In genomic region chr6:15255481-15256414, GRCh38 we compare ENCODE assay signal across 1 cellular context.
TF ChIP-seq lines count a peak whose summit lies in the region.

No MANE protein-coding gene starts in this region.

TF ChIP-seq in GM12878, 131 proteins besides CTCF, POLR2A, EP300 and RAD21 (continued from another document and continues in another):
- TF ChIP-seq, protein P1, sequence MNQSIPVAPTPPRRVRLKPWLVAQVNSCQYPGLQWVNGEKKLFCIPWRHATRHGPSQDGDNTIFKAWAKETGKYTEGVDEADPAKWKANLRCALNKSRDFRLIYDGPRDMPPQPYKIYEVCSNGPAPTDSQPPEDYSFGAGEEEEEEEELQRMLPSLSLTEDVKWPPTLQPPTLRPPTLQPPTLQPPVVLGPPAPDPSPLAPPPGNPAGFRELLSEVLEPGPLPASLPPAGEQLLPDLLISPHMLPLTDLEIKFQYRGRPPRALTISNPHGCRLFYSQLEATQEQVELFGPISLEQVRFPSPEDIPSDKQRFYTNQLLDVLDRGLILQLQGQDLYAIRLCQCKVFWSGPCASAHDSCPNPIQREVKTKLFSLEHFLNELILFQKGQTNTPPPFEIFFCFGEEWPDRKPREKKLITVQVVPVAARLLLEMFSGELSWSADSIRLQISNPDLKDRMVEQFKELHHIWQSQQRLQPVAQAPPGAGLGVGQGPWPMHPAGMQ (IDR thresholded peaks at IDR 0.05; ENCODE audit: borderline replicate concordance): no peak
- TF ChIP-seq USF1 (IDR thresholded peaks at IDR 0.05; ENCODE audit: borderline replicate concordance, extremely low read length, insufficient read depth, low read depth, low read length): no peak
- no peak for TF ChIP-seq BRCA1 (IDR thresholded peaks at IDR 0.05; ENCODE audit: low read depth, low read length)
- TF ChIP-seq EZH2 (IDR thresholded peaks at IDR 0.05; ENCODE audit: borderline replicate concordance, control insufficient read depth, low read depth, low read length): no peak
- peak; percentile 85 to 93 for TF ChIP-seq IKZF2 (IDR thresholded peaks at IDR 0.05)
- no peak for TF ChIP-seq BMI1 (IDR thresholded peaks at IDR 0.05; ENCODE audit: borderline replicate concordance)
- TF ChIP-seq POLR2AphosphoS2 (IDR thresholded peaks at IDR 0.05; ENCODE audit: low read depth, low read length): no peak
- TF ChIP-seq, protein P2, sequence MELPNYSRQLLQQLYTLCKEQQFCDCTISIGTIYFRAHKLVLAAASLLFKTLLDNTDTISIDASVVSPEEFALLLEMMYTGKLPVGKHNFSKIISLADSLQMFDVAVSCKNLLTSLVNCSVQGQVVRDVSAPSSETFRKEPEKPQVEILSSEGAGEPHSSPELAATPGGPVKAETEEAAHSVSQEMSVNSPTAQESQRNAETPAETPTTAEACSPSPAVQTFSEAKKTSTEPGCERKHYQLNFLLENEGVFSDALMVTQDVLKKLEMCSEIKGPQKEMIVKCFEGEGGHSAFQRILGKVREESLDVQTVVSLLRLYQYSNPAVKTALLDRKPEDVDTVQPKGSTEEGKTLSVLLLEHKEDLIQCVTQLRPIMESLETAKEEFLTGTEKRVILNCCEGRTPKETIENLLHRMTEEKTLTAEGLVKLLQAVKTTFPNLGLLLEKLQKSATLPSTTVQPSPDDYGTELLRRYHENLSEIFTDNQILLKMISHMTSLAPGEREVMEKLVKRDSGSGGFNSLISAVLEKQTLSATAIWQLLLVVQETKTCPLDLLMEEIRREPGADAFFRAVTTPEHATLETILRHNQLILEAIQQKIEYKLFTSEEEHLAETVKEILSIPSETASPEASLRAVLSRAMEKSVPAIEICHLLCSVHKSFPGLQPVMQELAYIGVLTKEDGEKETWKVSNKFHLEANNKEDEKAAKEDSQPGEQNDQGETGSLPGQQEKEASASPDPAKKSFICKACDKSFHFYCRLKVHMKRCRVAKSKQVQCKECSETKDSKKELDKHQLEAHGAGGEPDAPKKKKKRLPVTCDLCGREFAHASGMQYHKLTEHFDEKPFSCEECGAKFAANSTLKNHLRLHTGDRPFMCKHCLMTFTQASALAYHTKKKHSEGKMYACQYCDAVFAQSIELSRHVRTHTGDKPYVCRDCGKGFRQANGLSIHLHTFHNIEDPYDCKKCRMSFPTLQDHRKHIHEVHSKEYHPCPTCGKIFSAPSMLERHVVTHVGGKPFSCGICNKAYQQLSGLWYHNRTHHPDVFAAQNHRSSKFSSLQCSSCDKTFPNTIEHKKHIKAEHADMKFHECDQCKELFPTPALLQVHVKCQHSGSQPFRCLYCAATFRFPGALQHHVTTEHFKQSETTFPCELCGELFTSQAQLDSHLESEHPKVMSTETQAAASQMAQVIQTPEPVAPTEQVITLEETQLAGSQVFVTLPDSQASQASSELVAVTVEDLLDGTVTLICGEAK (IDR thresholded peaks at IDR 0.05; ENCODE audit: borderline replicate concordance): no peak
- TF ChIP-seq POLR2AphosphoS5 (IDR thresholded peaks at IDR 0.05; ENCODE audit: low read length): no peak
- no peak for TF ChIP-seq ZBTB11 (CRISPR knock-in tag; IDR thresholded peaks at IDR 0.05)
- TF ChIP-seq CHD1 (IDR thresholded peaks at IDR 0.05; ENCODE audit: low read depth, low read length): no peak
- TF ChIP-seq NBN (IDR thresholded peaks at IDR 0.05): no peak
- no peak for TF ChIP-seq SMAD1 (IDR thresholded peaks at IDR 0.05; ENCODE audit: low read depth, partially characterized antibody)
- no peak for TF ChIP-seq TARDBP (IDR thresholded peaks at IDR 0.05; ENCODE audit: borderline replicate concordance)
- peak; percentile 57; the same call in 1 of the 2 replicates for TF ChIP-seq CBFB (IDR thresholded peaks at IDR 0.05; ENCODE audit: low read depth)
- no peak for TF ChIP-seq LARP7 (IDR thresholded peaks at IDR 0.05)
- TF ChIP-seq ZSCAN29 (IDR thresholded peaks at IDR 0.05): no peak
- TF ChIP-seq SMC3 (IDR thresholded peaks at IDR 0.05; ENCODE audit: borderline replicate concordance, low read length): 0 out of 2 replicates have a peak, but pooled peaks have one; percentile 7
- TF ChIP-seq ATF7 (IDR thresholded peaks at IDR 0.05; ENCODE audit: low read depth): peak; percentile 26; the same call in 1 of the 2 replicates
- TF ChIP-seq CBX3 (IDR thresholded peaks at IDR 0.05; ENCODE audit: borderline replicate concordance, low read depth): no peak
- TF ChIP-seq ZNF207 (IDR thresholded peaks at IDR 0.05; ENCODE audit: borderline replicate concordance): no peak
- TF ChIP-seq TCF12 (IDR thresholded peaks at IDR 0.05; ENCODE audit: low read depth, low read length): peak; percentile 93
- no peak for TF ChIP-seq HDAC2 (IDR thresholded peaks at IDR 0.05)
- TF ChIP-seq, protein P3, sequence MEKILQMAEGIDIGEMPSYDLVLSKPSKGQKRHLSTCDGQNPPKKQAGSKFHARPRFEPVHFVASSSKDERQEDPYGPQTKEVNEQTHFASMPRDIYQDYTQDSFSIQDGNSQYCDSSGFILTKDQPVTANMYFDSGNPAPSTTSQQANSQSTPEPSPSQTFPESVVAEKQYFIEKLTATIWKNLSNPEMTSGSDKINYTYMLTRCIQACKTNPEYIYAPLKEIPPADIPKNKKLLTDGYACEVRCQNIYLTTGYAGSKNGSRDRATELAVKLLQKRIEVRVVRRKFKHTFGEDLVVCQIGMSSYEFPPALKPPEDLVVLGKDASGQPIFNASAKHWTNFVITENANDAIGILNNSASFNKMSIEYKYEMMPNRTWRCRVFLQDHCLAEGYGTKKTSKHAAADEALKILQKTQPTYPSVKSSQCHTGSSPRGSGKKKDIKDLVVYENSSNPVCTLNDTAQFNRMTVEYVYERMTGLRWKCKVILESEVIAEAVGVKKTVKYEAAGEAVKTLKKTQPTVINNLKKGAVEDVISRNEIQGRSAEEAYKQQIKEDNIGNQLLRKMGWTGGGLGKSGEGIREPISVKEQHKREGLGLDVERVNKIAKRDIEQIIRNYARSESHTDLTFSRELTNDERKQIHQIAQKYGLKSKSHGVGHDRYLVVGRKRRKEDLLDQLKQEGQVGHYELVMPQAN (conservative IDR thresholded peaks at IDR 0.05): no peak; the same call in 1 of the 2 replicates
- TF ChIP-seq ESRRA (IDR thresholded peaks at IDR 0.05; ENCODE audit: low read length): no peak
- TF ChIP-seq SPI1 (IDR thresholded peaks at IDR 0.05; ENCODE audit: borderline replicate concordance, insufficient read depth, low read depth, low read length): peak; percentile 49; the same call in 1 of the 2 replicates
- no peak for TF ChIP-seq GATAD2B (conservative IDR thresholded peaks at IDR 0.05; ENCODE audit: low read depth)
- peak; percentile 74 for TF ChIP-seq MEF2B (IDR thresholded peaks at IDR 0.05; ENCODE audit: partially characterized antibody, poor library complexity, severe bottlenecking)
- TF ChIP-seq, protein P4, sequence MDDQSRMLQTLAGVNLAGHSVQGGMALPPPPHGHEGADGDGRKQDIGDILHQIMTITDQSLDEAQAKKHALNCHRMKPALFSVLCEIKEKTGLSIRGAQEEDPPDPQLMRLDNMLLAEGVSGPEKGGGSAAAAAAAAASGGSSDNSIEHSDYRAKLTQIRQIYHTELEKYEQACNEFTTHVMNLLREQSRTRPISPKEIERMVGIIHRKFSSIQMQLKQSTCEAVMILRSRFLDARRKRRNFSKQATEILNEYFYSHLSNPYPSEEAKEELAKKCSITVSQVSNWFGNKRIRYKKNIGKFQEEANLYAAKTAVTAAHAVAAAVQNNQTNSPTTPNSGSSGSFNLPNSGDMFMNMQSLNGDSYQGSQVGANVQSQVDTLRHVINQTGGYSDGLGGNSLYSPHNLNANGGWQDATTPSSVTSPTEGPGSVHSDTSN (IDR thresholded peaks at IDR 0.05; ENCODE audit: insufficient replicate concordance, low read depth, low read length): no peak
- TF ChIP-seq CREB1 (IDR thresholded peaks at IDR 0.05; ENCODE audit: low read depth): 0 out of 2 replicates have a peak, but pooled peaks have one; percentile 16
- TF ChIP-seq RCOR1 (conservative IDR thresholded peaks at IDR 0.05; ENCODE audit: low read depth, low read length): no peak
- no peak for TF ChIP-seq KAT2A (conservative IDR thresholded peaks at IDR 0.05; ENCODE audit: control insufficient read depth, low read depth, low read length)
- peak; percentile 46; the same call in 1 of the 2 replicates for TF ChIP-seq DPF2 (IDR thresholded peaks at IDR 0.05)
- TF ChIP-seq ZNF384 (IDR thresholded peaks at IDR 0.05; ENCODE audit: borderline replicate concordance, low read depth, low read length): no peak
- peak; percentile 66; the same call in 1 of the 2 replicates for TF ChIP-seq MTA3 (IDR thresholded peaks at IDR 0.05; ENCODE audit: borderline replicate concordance, low read length)
- TF ChIP-seq MLLT1 (IDR thresholded peaks at IDR 0.05): peak; percentile 45; the same call in 1 of the 2 replicates
- 0 out of 2 replicates have a peak, but pooled peaks have one; percentile 56 for TF ChIP-seq ZNF24 (IDR thresholded peaks at IDR 0.05)
- no peak for TF ChIP-seq BCL3 (IDR thresholded peaks at IDR 0.05; ENCODE audit: borderline replicate concordance, insufficient read depth, low read depth, low read length, poor library complexity, severe bottlenecking)
- TF ChIP-seq RAD51 (IDR thresholded peaks at IDR 0.05): peak; percentile 35; the same call in 1 of the 2 replicates
- peak; percentile 79 for TF ChIP-seq EED (IDR thresholded peaks at IDR 0.05; ENCODE audit: low read depth)
- TF ChIP-seq PAX5 (IDR thresholded peaks at IDR 0.05; ENCODE audit: borderline replicate concordance, low read depth, low read length): 0 out of 2 replicates have a peak, but pooled peaks have one; percentile 38
- TF ChIP-seq, protein P5, sequence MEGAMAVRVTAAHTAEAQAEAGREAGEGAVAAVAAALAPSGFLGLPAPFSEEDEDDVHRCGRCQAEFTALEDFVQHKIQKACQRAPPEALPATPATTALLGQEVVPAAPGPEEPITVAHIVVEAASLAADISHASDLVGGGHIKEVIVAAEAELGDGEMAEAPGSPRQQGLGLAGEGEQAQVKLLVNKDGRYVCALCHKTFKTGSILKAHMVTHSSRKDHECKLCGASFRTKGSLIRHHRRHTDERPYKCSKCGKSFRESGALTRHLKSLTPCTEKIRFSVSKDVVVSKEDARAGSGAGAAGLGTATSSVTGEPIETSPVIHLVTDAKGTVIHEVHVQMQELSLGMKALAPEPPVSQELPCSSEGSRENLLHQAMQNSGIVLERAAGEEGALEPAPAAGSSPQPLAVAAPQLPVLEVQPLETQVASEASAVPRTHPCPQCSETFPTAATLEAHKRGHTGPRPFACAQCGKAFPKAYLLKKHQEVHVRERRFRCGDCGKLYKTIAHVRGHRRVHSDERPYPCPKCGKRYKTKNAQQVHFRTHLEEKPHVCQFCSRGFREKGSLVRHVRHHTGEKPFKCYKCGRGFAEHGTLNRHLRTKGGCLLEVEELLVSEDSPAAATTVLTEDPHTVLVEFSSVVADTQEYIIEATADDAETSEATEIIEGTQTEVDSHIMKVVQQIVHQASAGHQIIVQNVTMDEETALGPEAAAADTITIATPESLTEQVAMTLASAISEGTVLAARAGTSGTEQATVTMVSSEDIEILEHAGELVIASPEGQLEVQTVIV (IDR thresholded peaks at IDR 0.05; ENCODE audit: borderline replicate concordance, partially characterized antibody): no peak
- TF ChIP-seq CEBPB (IDR thresholded peaks at IDR 0.05; ENCODE audit: borderline replicate concordance in 1 of 2, low read depth in 2 of 2, low read length in 2 of 2): no peak
- no peak for TF ChIP-seq HDGF (IDR thresholded peaks at IDR 0.05)
